In the genomic region with DNA sequence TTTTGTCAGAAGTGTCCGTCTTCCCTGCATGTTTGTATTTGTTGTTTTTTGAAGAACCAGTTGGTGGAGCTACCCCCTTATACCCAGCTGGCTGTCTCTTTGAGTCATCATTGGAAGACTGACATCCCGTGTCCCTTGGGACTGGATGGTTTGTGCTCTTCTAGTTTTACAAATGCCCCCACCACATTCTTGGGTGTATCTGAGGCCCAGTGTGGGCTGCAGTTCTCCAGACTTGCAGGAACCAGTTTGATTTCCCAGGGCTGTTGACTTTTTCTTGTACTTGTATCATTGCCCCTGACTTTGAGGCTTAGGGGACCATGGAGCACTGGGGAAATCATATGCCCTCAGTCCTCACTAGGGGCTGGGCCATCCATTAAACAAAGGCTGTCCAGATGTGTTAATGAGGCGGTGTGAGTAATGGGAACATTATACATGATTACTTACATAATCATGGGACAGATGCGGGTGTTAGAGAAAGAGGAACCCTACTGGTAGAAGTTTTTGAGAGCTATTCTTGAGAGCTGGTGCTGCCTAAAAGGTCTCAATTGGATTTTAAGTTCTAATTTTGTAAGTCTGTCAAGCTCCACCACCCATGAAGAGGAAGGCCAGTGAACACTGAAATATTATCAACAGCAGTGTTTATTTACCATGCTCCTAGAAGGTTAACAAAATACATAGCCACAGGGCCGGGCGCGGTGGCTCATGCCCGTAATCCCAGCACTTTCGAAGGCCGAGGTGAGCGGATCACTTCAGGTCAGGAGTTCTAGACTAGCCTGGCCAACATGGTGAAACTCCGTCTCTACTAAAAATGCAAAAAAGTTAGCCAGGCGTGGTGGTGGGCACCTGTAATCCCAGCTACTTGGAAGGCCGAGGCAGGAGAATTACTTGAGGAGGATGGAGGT, we compare ENCODE assay signal across 8 cellular contexts. TPM values are rescaled to one million over a fixed set of nuclear protein-coding genes. Genes with fewer than 3 reads are reported as not detected.
DNase-seq lines count a peak whose midpoint lies in the region; ATAC-seq, FAIRE-seq and TF ChIP-seq lines count a peak whose summit lies in the region.

No MANE protein-coding gene starts in this region.

- CTCF ChIA-PET in K562 (lab: Yijun Ruan, JAX; ENCODE audit: low intra/inter-chr PET ratio): no interaction called here

- H3K27me3 ChIP-seq in BLaER1 (no peaks in the 10 kb centered on the region), K562 (ENCODE audit: control insufficient read depth in 2 of 2, insufficient read depth in 2 of 2, low read length in 2 of 2) (no peaks in the 10 kb centered on the region)

- in situ Hi-C loops in KBM-7 (cut with MboI; ENCODE audit: low pct_unique_long_range_greater_than_20kb, low sequenced_read_pairs) (no loop called here), K562 (cut with MboI) (no loop called here)

- peak; percentile 55 for FAIRE-seq in K562 (lab: Jason Lieb, UNC)

- 82% methylated on average over 14 of the region's 14 CpGs for WGBS in K562 (ENCODE audit: insufficient coverage, low coverage, missing lambda C conversion rate)

- H3K27ac ChIP-seq in BLaER1: peak overlapping the region; percentile 60
- no peak overlapping the region for H3K27ac ChIP-seq in K562 (ENCODE audit: extremely low read depth, low read depth, low read length)

- H3K9me1 ChIP-seq in K562 (ENCODE audit: control insufficient read depth, insufficient read depth, low read length): peaks cover 3% of the 10 kb centered on the region

- BruUV-seq in K562 (replicated peaks; lab: Mats Ljungman, UMichigan): no TSS peak

- TF ChIP-seq RAD21 in K562 (CRISPR knock-in tag; conservative IDR thresholded peaks at IDR 0.05 in 1 of 2, IDR thresholded peaks at IDR 0.05 in 1 of 2): peak; percentile 63 to 90

- H3K36me3 ChIP-seq in BLaER1 (no peaks in the 10 kb centered on the region), K562 (ENCODE audit: control insufficient read depth, insufficient read depth, low read length) (peaks cover 31% of the 10 kb centered on the region; the same call in 2 of the 3 replicates)

- POLR2A ChIA-PET in K562 (lab: Yijun Ruan, JAX): interaction anchor here (0.6 to 4.1 kb wide), 8 partner anchors 11 to 543 kb away, joined by 3 to 24 read pairs (median 3); no protein-coding TSS in a partner anchor

- intact Hi-C loops in K562 (cut with micrococcal nuclease): loop anchor here (1.0 to 10.0 kb wide), 5 partner anchors 44 to 950 kb away; no protein-coding TSS in a partner anchor

- peaks cover 100% of the 10 kb centered on the region for H3K4me1 ChIP-seq in BLaER1
- peaks cover 16 to 54% of the 10 kb centered on the region in 2 experiments for H3K4me1 ChIP-seq in K562 (replicated peaks in 1 of 2; ENCODE audit: control insufficient read depth in 2 of 2, insufficient read depth in 2 of 2, low read length in 2 of 2)

- no peak for TF ChIP-seq POLR2A in K562 (conservative IDR thresholded peaks at IDR 0.05)

- TF ChIP-seq EP300 in K562 (IDR thresholded peaks at IDR 0.05; ENCODE audit: low read length): 0 out of 2 replicates have a peak, but pooled peaks have one; percentile 3

- H3K79me2 ChIP-seq in K562 (ENCODE audit: control insufficient read depth, insufficient read depth, low read length): peaks cover 99% of the 10 kb centered on the region

- peaks cover 100% of the 10 kb centered on the region for H4K20me1 ChIP-seq in BLaER1
- H4K20me1 ChIP-seq in K562 (replicated peaks; ENCODE audit: control insufficient read depth, insufficient read depth, low read length): peaks cover 51% of the 10 kb centered on the region

- ATAC-seq in GM18868 (IDR thresholded peaks at IDR 0.05; ENCODE audit: unreplicated experiment) (peak; percentile 41), K562 (peak; percentile 39)

- H3K9ac ChIP-seq in BLaER1 (peak overlapping the region; percentile 45; the same call in 1 of the 2 replicates), K562 (ENCODE audit: insufficient read depth in 1 of 2, low read depth in 2 of 2, low read length in 2 of 2) (no peak overlapping the region)

- H3K4me3 ChIP-seq in BLaER1 (0 out of 2 replicates have a peak overlapping the region, but pooled peaks have one; percentile 24), K562 (no peak overlapping the region)

- TF ChIP-seq CTCF in K562 (IDR thresholded peaks at IDR 0.05 in 2 of 3, conservative IDR thresholded peaks at IDR 0.05 in 1 of 3; ENCODE audit: insufficient read depth in 2 of 3, low read depth in 1 of 3, low read length in 3 of 3): peak; percentile 41 to 68 (median 53); a peak in 4 of 6 replicates

- peak; percentile 57 for DNase-seq in KBM-7
- peak in 2 of 4 experiments; percentile 58 to 66 for DNase-seq in K562 (ENCODE audit: extremely low read depth in 1 of 4, low spot score in 3 of 4)
- DNase-seq in pons (ENCODE audit: low spot score): peak; percentile 91
- no peak for DNase-seq in RKO (ENCODE audit: low spot score)
- no peak for DNase-seq in RPMI8226
- no peak for DNase-seq in ureter (ENCODE audit: low spot score)

- H3K4me2 ChIP-seq in BLaER1 (peak overlapping the region; percentile 90), K562 (ENCODE audit: insufficient read depth, low read length) (no peak overlapping the region)

- H3K9me3 ChIP-seq in BLaER1 (no peaks in the 10 kb centered on the region), K562 (replicated peaks; ENCODE audit: control insufficient read depth, insufficient read depth, low read depth, low read length) (no peaks in the 10 kb centered on the region)

- no peak overlapping the region for H2AFZ ChIP-seq in K562 (ENCODE audit: low read depth, low read length)

TF ChIP-seq in K562, 482 proteins besides CTCF, POLR2A, EP300 and RAD21 (continues in another document):
- peak in 1 of 2 experiments; percentile 85; a peak in 2 of 4 replicates for TF ChIP-seq FOXA3 (CRISPR knock-in tag; conservative IDR thresholded peaks at IDR 0.05 in 1 of 2, IDR thresholded peaks at IDR 0.05 in 1 of 2)
- TF ChIP-seq FOSL1 (tag; conservative IDR thresholded peaks at IDR 0.05): peak; percentile 77
- TF ChIP-seq, protein P1, sequence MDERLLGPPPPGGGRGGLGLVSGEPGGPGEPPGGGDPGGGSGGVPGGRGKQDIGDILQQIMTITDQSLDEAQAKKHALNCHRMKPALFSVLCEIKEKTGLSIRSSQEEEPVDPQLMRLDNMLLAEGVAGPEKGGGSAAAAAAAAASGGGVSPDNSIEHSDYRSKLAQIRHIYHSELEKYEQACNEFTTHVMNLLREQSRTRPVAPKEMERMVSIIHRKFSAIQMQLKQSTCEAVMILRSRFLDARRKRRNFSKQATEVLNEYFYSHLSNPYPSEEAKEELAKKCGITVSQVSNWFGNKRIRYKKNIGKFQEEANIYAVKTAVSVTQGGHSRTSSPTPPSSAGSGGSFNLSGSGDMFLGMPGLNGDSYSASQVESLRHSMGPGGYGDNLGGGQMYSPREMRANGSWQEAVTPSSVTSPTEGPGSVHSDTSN (CRISPR knock-in tag; IDR thresholded peaks at IDR 0.05; ENCODE audit: low read depth): no peak
- TF ChIP-seq, protein P1 (tag; conservative IDR thresholded peaks at IDR 0.05; ENCODE audit: low read depth): 0 out of 2 replicates have a peak, but pooled peaks have one; percentile 40
- TF ChIP-seq RCOR1 (IDR thresholded peaks at IDR 0.05; ENCODE audit: borderline replicate concordance in 1 of 2, low read depth in 2 of 2, low read length in 2 of 2): peak in 1 of 2 experiments; percentile 39; a peak in 1 of 4 replicates
- no peak for TF ChIP-seq DACH1 (IDR thresholded peaks at IDR 0.05; ENCODE audit: partially characterized antibody)
- TF ChIP-seq TBP (optimal IDR thresholded peaks at IDR 0.05; ENCODE audit: low read depth, low read length): peak; percentile 8
- peak in 1 of 2 experiments; percentile 61; a peak in 1 of 4 replicates for TF ChIP-seq TBL1XR1 (IDR thresholded peaks at IDR 0.05; ENCODE audit: low read length in 2 of 2)
- no peak for TF ChIP-seq ZNF140 (CRISPR knock-in tag; IDR thresholded peaks at IDR 0.05)
- no peak for TF ChIP-seq RBM14 (IDR thresholded peaks at IDR 0.05; ENCODE audit: borderline replicate concordance, insufficient read depth, low read depth, low read length)

RNA-seq across cellular contexts. Expression of a gene that starts 8.5 kb away (rescaled TPM):
- total RNA-seq in K562 (2011; cell fraction: chromatin; rRNA removed; ENCODE audit: low replicate concordance): 56.9 and 64.3 TPM in 2 replicates
- 33.0 and 36.0 TPM in 2 replicates for total RNA-seq in K562 (2011; cell fraction: nucleolus; rRNA removed)
- 32.8 and 33.1 TPM in 2 replicates for total RNA-seq in K562 (2011; cell fraction: nucleoplasm; rRNA removed)
- 15.5 and 17.4 TPM in 2 replicates for total RNA-seq in K562 (2014; rRNA removed)
- total RNA-seq in K562 (2014; rRNA removed; fragmentation: Illumina TruSeq; extraction: Trizol): 14.9 and 16.9 TPM in 2 replicates
- total RNA-seq in K562 (2015; rRNA removed; fragmentation: Illumina TruSeq; extraction: Trizol): 16.1 and 16.5 TPM in 2 replicates
- total RNA-seq in K562 (2021): 23.8 and 29.0 TPM in 2 replicates
- 15.7 and 16.8 TPM in 2 replicates for polyA plus RNA-seq in K562 (2011; rRNA removed)
- polyA plus RNA-seq in K562 (2011; cell fraction: cytosol; rRNA removed): 13.0 and 13.9 TPM in 2 replicates
- 30.2 and 41.3 TPM in 2 replicates for polyA plus RNA-seq in K562 (2011; cell fraction: nucleus; rRNA removed)
- 14.1 and 15.7 TPM in 2 replicates for polyA plus RNA-seq in K562 (2012)
- polyA plus RNA-seq in K562 (2014; fragmentation: Illumina TruSeq; extraction: Trizol): 21.7 and 22.5 TPM in 2 replicates
- polyA plus RNA-seq in K562 (2014; fragmentation: Nextera tagmentation; extraction: Ambion mirVana): 1 to 10 TPM; 5.0 to 6.7 TPM
- polyA plus RNA-seq in K562 (2014; rRNA removed): 12.7 and 15.6 TPM in 2 replicates
- 30.8 and 34.8 TPM in 2 replicates for polyA minus RNA-seq in K562 (2011; rRNA and poly(A)+ RNA removed)
- polyA minus RNA-seq in K562 (2011; cell fraction: cytosol; rRNA and poly(A)+ RNA removed): 17.8 and 22.9 TPM in 2 replicates
- 23.2 and 32.0 TPM in 2 replicates for polyA minus RNA-seq in K562 (2011; cell fraction: nucleus; rRNA and poly(A)+ RNA removed)
- 17.5 TPM for total RNA-seq in ureter

Comparison
In these comparisons a context has a peak if more than half of its experiments do, and no peak if none do; other contexts are left out.
1. DNase-seq: peak in KBM-7 (single experiment) and pons (single experiment); none in RKO (single experiment), RPMI8226 (single experiment) and ureter (single experiment).